In genomic region chr22:37162221-37163095, GRCh38 we compare ENCODE assay signal across 9 cellular contexts. TPM values are rescaled to one million over a fixed set of nuclear protein-coding genes. Genes with fewer than 3 reads are reported as not detected.
A peak's percentile ranks its signal among the peaks of the same experiment; 100 is the strongest.
DNase-seq lines count a peak whose midpoint lies in the region; ATAC-seq and TF ChIP-seq lines count a peak whose summit lies in the region.
"Had no signal": no experiment of that assay in that cellular context is flagged by ENCODE, and none has a peak within 500 bp of the region (broad histone marks: within the 10 kb centered on the region; RNA-seq: fewer than 3 reads in every experiment).

No MANE protein-coding gene starts in this region.

- DNase-seq in activated CD8-positive, alpha-beta memory T cell treated with anti-CD3 and anti-CD28 coated beads, Interleukin-2, amount 50 U/mL, for 48 hours = peak; percentile 88
- DNase-seq in stimulated activated CD4-positive, alpha-beta T cell treated with anti-CD3 and anti-CD28 coated beads, Interleukin-12 subunit alpha, Interleukin-12 subunit beta, amount 100 ng/mL, for 4 hours = peak; percentile 64
- DNase-seq in cerebellar nuclear complex (lab: John Stamatoyannopoulos, UW) = no peak
- DNase-seq in NCI-H748 treated with DMSO at 0.1 percent for 48 hours (lab: John Stamatoyannopoulos, UW) = no peak
- DNase-seq in HPDE6-E6E7 (ENCODE audit: extremely low spot score) = no peak
- DNase-seq in thyroid gland = no peak

- intact Hi-C loops in thyroid gland (cut with DNase I) = no loop called here

- peak; percentile 62 for ATAC-seq in HG03175 (IDR thresholded peaks at IDR 0.05; ENCODE audit: unreplicated experiment)

- WGBS in thyroid gland, 2 donors = 63 to 72% methylated on average over 9 to 11 of the region's 11 CpGs

- H3K27ac ChIP-seq in thyroid gland = no peak overlapping the region

- no peaks in the 10 kb centered on the region for H3K9me3 ChIP-seq in thyroid gland

- H3K27me3 ChIP-seq in thyroid gland = no peaks in the 10 kb centered on the region

- H3K4me1 ChIP-seq in thyroid gland = peaks cover 0 to 12% of the 10 kb centered on the region in 2 donors

- no peaks in the 10 kb centered on the region for H3K36me3 ChIP-seq in thyroid gland

- no peak overlapping the region for H3K4me3 ChIP-seq in thyroid gland (replicated peaks in 1 of 3)

- TF ChIP-seq POLR2A in GM19193 (IDR thresholded peaks at IDR 0.05; ENCODE audit: extremely low read depth, insufficient read depth, insufficient read length) (peak; percentile 55), thyroid gland (IDR thresholded peaks at IDR 0.05) (no peak)

- no peak for TF ChIP-seq CTCF in thyroid gland (IDR thresholded peaks at IDR 0.05)

RNA-seq across cellular contexts. Expression of gene IL2RB, which starts 12.7 kb away (rescaled TPM):
- 1 to 10 TPM in 1 of 4 donors, under 1 TPM in 3; 0.11 to 1.7 (median 0.73) TPM for total RNA-seq in thyroid gland
- total RNA-seq: lung microvascular endothelial cell had no signal

RNA-seq across cellular contexts. Expression of gene C1QTNF6, which starts 25.6 kb away (rescaled TPM):
- total RNA-seq in thyroid gland = 1 to 10 TPM; 1.7 to 4.8 (median 3.6) TPM

RNA-seq across cellular contexts. Expression of gene SSTR3, which starts 49.8 kb away (rescaled TPM):
- under 1 TPM in 3 of 4 donors, not detected in 1; 0.11 to 0.24 (median 0.13) TPM for total RNA-seq in thyroid gland
- total RNA-seq: lung microvascular endothelial cell had no signal

RNA-seq across cellular contexts. Expression of gene TMPRSS6, which starts 52.9 kb away (rescaled TPM):
- under 1 TPM in 1 of 4 donors, not detected in 3; 0.50 TPM for total RNA-seq in thyroid gland
- total RNA-seq: lung microvascular endothelial cell had no signal

Comparison
In these comparisons a context has a peak if more than half of its experiments do, and no peak if none do; other contexts are left out.
1. DNase-seq: peak in activated CD8-positive, alpha-beta memory T cell treated with anti-CD3 and anti-CD28 coated beads, Interleukin-2, amount 50 U/mL, for 48 hours (single experiment) and stimulated activated CD4-positive, alpha-beta T cell treated with anti-CD3 and anti-CD28 coated beads, Interleukin-12 subunit alpha, Interleukin-12 subunit beta, amount 100 ng/mL, for 4 hours (single experiment); none in cerebellar nuclear complex (0 of 2), NCI-H748 treated with DMSO at 0.1 percent for 48 hours (single experiment), HPDE6-E6E7 (single experiment) and thyroid gland (0 of 2).